8 cellular contexts compared by ENCODE assay signal in genomic region chr16:24728891-24729242, GRCh38. TPM values are rescaled to one million over a fixed set of nuclear protein-coding genes. Genes with fewer than 3 reads are reported as not detected.
DNase-seq lines count a peak whose midpoint lies in the region; ATAC-seq and TF ChIP-seq lines count a peak whose summit lies in the region.

No MANE protein-coding gene starts in this region.

- intact Hi-C loops in heart right ventricle (cut with DNase I), result loop anchor here in 1 of 10 donors (2.0 kb wide), 1 partner anchor 28 kb away; no protein-coding TSS in a partner anchor
- intact Hi-C loops in left cardiac atrium (cut with DNase I), result no loop called here
- intact Hi-C loops in right cardiac atrium (cut with DNase I), result no loop called here
- intact Hi-C loops in spleen (cut with DNase I; ENCODE audit: low total_unique reads), result no loop called here

- H3K36me3 ChIP-seq in heart right ventricle (peaks cover 0 to 21% (median 0%) of the 10 kb centered on the region in 9 donors), spleen (peaks cover 0 to 18% (median 2%) of the 10 kb centered on the region in 6 donors)

- H3K4me3 Mint-ChIP-seq in WTC11, result peak overlapping the region; percentile 89

- H3K4me3 ChIP-seq in heart right ventricle (peak overlapping the region; percentile 57 to 90 (median 83)), right cardiac atrium (ENCODE audit: low read length) (peak overlapping the region; percentile 94), spleen (peak overlapping the region; percentile 74 to 96 (median 89))

- in situ Hi-C loops in GM13976 (cut with MboI; ENCODE audit: low sequenced_read_pairs, unreplicated experiment), result no loop called here

- peaks cover 39% of the 10 kb centered on the region for H3K4me1 Mint-ChIP-seq in WTC11

- H3K36me3 Mint-ChIP-seq in WTC11, result peaks cover 28% of the 10 kb centered on the region

- no peak for DNase-seq in heart right ventricle
- no peak for DNase-seq in left cardiac atrium
- no peak for DNase-seq in WTC11 (ENCODE audit: low spot score)
- no peak for DNase-seq in right cardiac atrium
- no peak for DNase-seq in spleen
- DNase-seq in NCI-H524 treated with DMSO at 0.1 percent for 48 hours (lab: John Stamatoyannopoulos, UW), result no peak
- DNase-seq in GM13976 (ENCODE audit: low spot score), result no peak
- no peak for DNase-seq in cerebellar nuclear complex (lab: John Stamatoyannopoulos, UW)

- no peaks in the 10 kb centered on the region for H3K9me3 ChIP-seq in heart right ventricle
- H3K9me3 ChIP-seq in right cardiac atrium (ENCODE audit: control insufficient read depth, low read length), result no peaks in the 10 kb centered on the region
- H3K9me3 ChIP-seq in spleen, result no peaks in the 10 kb centered on the region

- ATAC-seq in heart right ventricle (peak in 1 of 8 donors; percentile 1), left cardiac atrium (no peak), WTC11 (peak; percentile 6; the same call in 1 of the 2 replicates), right cardiac atrium (no peak)

- H3K27ac ChIP-seq in heart right ventricle (peak overlapping the region; percentile 77 to 98 (median 96)), right cardiac atrium (ENCODE audit: low read length) (peak overlapping the region; percentile 98), spleen (peak overlapping the region; percentile 91 to 97 (median 93))

- H3K9me3 Mint-ChIP-seq in WTC11, result no peaks in the 10 kb centered on the region

- peak overlapping the region; percentile 91 for H3K27ac Mint-ChIP-seq in WTC11

- POLR2A ChIA-PET in WTC11 (lab: Charles Lee), result no interaction called here

- WGBS in heart right ventricle, 2 donors, result 6 to 10% methylated on average over 8 of the region's 8 CpGs
- 8% methylated on average over 8 of the region's 8 CpGs for WGBS in right cardiac atrium
- WGBS in spleen, 5 donors, result 4 to 9% (median 5%) methylated on average over 8 of the region's 8 CpGs

- no peak for TF ChIP-seq POLR2A in spleen (IDR thresholded peaks at IDR 0.05)

- CTCF ChIA-PET in WTC11 (lab: Charles Lee), result no interaction called here

- no peaks in the 10 kb centered on the region for H3K27me3 ChIP-seq in heart right ventricle
- H3K27me3 ChIP-seq in right cardiac atrium (ENCODE audit: control insufficient read depth, insufficient read depth), result no peaks in the 10 kb centered on the region
- H3K27me3 ChIP-seq in spleen (replicated peaks in 1 of 7), result no peaks in the 10 kb centered on the region

- H3K4me1 ChIP-seq in heart right ventricle, result peaks cover 5 to 38% (median 32%) of the 10 kb centered on the region in 9 donors
- peaks cover 6% of the 10 kb centered on the region for H3K4me1 ChIP-seq in right cardiac atrium (ENCODE audit: control insufficient read depth, insufficient read depth, low read length)
- H3K4me1 ChIP-seq in spleen, result peaks cover 20 to 45% (median 37%) of the 10 kb centered on the region in 6 donors

- TF ChIP-seq CTCF in heart right ventricle (IDR thresholded peaks at IDR 0.05) (no peak), WTC11 (IDR thresholded peaks at IDR 0.05) (no peak), spleen (IDR thresholded peaks at IDR 0.05 in 8 of 11, conservative IDR thresholded peaks at IDR 0.05 in 3 of 11) (no peak), GM13976 (IDR thresholded peaks at IDR 0.05; ENCODE audit: borderline replicate concordance, control extremely low read depth, extremely low read depth, insufficient read depth, missing control alignments) (no peak)

- no peaks in the 10 kb centered on the region for H3K27me3 Mint-ChIP-seq in WTC11 (ENCODE audit: low read depth)

TF ChIP-seq in WTC11, 78 proteins besides CTCF, POLR2A, EP300 and RAD21:
- TF ChIP-seq, protein P1, sequence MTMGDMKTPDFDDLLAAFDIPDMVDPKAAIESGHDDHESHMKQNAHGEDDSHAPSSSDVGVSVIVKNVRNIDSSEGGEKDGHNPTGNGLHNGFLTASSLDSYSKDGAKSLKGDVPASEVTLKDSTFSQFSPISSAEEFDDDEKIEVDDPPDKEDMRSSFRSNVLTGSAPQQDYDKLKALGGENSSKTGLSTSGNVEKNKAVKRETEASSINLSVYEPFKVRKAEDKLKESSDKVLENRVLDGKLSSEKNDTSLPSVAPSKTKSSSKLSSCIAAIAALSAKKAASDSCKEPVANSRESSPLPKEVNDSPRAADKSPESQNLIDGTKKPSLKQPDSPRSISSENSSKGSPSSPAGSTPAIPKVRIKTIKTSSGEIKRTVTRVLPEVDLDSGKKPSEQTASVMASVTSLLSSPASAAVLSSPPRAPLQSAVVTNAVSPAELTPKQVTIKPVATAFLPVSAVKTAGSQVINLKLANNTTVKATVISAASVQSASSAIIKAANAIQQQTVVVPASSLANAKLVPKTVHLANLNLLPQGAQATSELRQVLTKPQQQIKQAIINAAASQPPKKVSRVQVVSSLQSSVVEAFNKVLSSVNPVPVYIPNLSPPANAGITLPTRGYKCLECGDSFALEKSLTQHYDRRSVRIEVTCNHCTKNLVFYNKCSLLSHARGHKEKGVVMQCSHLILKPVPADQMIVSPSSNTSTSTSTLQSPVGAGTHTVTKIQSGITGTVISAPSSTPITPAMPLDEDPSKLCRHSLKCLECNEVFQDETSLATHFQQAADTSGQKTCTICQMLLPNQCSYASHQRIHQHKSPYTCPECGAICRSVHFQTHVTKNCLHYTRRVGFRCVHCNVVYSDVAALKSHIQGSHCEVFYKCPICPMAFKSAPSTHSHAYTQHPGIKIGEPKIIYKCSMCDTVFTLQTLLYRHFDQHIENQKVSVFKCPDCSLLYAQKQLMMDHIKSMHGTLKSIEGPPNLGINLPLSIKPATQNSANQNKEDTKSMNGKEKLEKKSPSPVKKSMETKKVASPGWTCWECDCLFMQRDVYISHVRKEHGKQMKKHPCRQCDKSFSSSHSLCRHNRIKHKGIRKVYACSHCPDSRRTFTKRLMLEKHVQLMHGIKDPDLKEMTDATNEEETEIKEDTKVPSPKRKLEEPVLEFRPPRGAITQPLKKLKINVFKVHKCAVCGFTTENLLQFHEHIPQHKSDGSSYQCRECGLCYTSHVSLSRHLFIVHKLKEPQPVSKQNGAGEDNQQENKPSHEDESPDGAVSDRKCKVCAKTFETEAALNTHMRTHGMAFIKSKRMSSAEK (CRISPR knock-in tag; IDR thresholded peaks at IDR 0.05; ENCODE audit: borderline replicate concordance), result no peak
- TF ChIP-seq IRF2 (CRISPR knock-in tag; IDR thresholded peaks at IDR 0.05; ENCODE audit: borderline replicate concordance, low read depth) (no peak), RELA (CRISPR knock-in tag; IDR thresholded peaks at IDR 0.05; ENCODE audit: borderline replicate concordance) (no peak), FOXJ3 (CRISPR knock-in tag; IDR thresholded peaks at IDR 0.05; ENCODE audit: borderline replicate concordance) (no peak), ARID4B (CRISPR knock-in tag; IDR thresholded peaks at IDR 0.05; ENCODE audit: borderline replicate concordance) (no peak)

RNA-seq across cellular contexts. Expression of gene TNRC6A, which starts 0.6 kb away (rescaled TPM):
- total RNA-seq in heart right ventricle (10 to 100 TPM; 31.6 to 51.4 (median 37.3) TPM), left cardiac atrium (10 to 100 TPM; 31.5 to 31.9 TPM), WTC11 (2021) (76.8 to 86.3 TPM (median 77.4 TPM) in 3 replicates), right cardiac atrium (10 to 100 TPM; 35.1 to 41.2 (median 38.3) TPM), spleen (10 to 100 TPM; 45.4 to 67.8 (median 66.9) TPM)
- polyA plus RNA-seq in heart right ventricle (10 to 100 TPM in 1 of 2 donors, 1 to 10 TPM in 1; 8.3 to 35.1 TPM), right cardiac atrium (17.6 TPM), spleen (10 to 100 TPM in 2 of 3 donors, 1 to 10 TPM in 1; 6.5 to 13.8 (median 13.2) TPM)
